Comparison of ENCODE assay signal across 9 cellular contexts in genomic region chr12:79127268-79127895, GRCh38.
DNase-seq lines count a peak whose midpoint lies in the region; ATAC-seq and TF ChIP-seq lines count a peak whose summit lies in the region.
"Had no signal": no experiment of that assay in that cellular context is flagged by ENCODE, and none has a peak within 500 bp of the region (broad histone marks: within the 10 kb centered on the region; RNA-seq: fewer than 3 reads in every experiment).

No MANE protein-coding gene starts in this region.

- H3K27me3 ChIP-seq in right cardiac atrium (ENCODE audit: control insufficient read depth, insufficient read depth): no peaks in the 10 kb centered on the region

- no peak overlapping the region for H3K27ac ChIP-seq in right cardiac atrium (ENCODE audit: low read length)

- WGBS in right cardiac atrium: 52% methylated on average over 3 of the region's 3 CpGs

- H3K4me1 ChIP-seq in right cardiac atrium (ENCODE audit: control insufficient read depth, insufficient read depth, low read length): no peaks in the 10 kb centered on the region

- peaks cover 6% of the 10 kb centered on the region for H3K4me1 Mint-ChIP-seq in progenitor cell of endocrine pancreas (ENCODE audit: low read depth)

- DNase-seq in NCI-H226: peak; percentile 99
- peak; percentile 96 for DNase-seq in iris pigment epithelial cell (ENCODE audit: low read depth)
- DNase-seq in progenitor cell of endocrine pancreas (ENCODE audit: low spot score, unreplicated experiment): no peak
- no peak for DNase-seq in NCI-H446 (lab: John Stamatoyannopoulos, UW)
- no peak for DNase-seq in right cardiac atrium
- no peak for DNase-seq in putamen (ENCODE audit: low spot score)
- DNase-seq: activated naive CD4-positive, alpha-beta T cell treated with Interleukin-2 at 50 U/mL for 16 hours had no signal

- no peaks in the 10 kb centered on the region for H3K27me3 Mint-ChIP-seq in progenitor cell of endocrine pancreas

- no peak overlapping the region for H3K27ac Mint-ChIP-seq in progenitor cell of endocrine pancreas

- H3K9me3 Mint-ChIP-seq in progenitor cell of endocrine pancreas (ENCODE audit: low read depth): peaks cover 3% of the 10 kb centered on the region

- no peaks in the 10 kb centered on the region for H3K36me3 Mint-ChIP-seq in progenitor cell of endocrine pancreas (ENCODE audit: insufficient read depth)

- H3K4me3 Mint-ChIP-seq in progenitor cell of endocrine pancreas (ENCODE audit: low read depth): no peak overlapping the region

- no peak overlapping the region for H3K4me3 ChIP-seq in right cardiac atrium (ENCODE audit: low read length)

- intact Hi-C loops in right cardiac atrium (cut with DNase I): no loop called here

- TF ChIP-seq CTCF in progenitor cell of endocrine pancreas (IDR thresholded peaks at IDR 0.05; ENCODE audit: unreplicated experiment): no peak

- ATAC-seq in GM18508 (IDR thresholded peaks at IDR 0.05; ENCODE audit: insufficient read depth, unreplicated experiment) (peak; percentile 99), HG02610 (IDR thresholded peaks at IDR 0.05; ENCODE audit: unreplicated experiment) (peak; percentile 100), right cardiac atrium (no peak)

- H3K9me3 ChIP-seq in right cardiac atrium (ENCODE audit: control insufficient read depth, low read length): no peaks in the 10 kb centered on the region

Comparison
In these comparisons a context has a peak if more than half of its experiments do, and no peak if none do; other contexts are left out.
1. ATAC-seq: peak in GM18508 (single experiment) and HG02610 (single experiment); none in right cardiac atrium (0 of 2).
2. DNase-seq: peak in NCI-H226 (single experiment) and iris pigment epithelial cell (single experiment); none in progenitor cell of endocrine pancreas (single experiment), NCI-H446 (0 of 2), right cardiac atrium (0 of 3) and putamen (single experiment).